8 cellular contexts compared by ENCODE assay signal in genomic region chr2:182717451-182718215, GRCh38. TPM values are rescaled to one million over a fixed set of nuclear protein-coding genes. Genes with fewer than 3 reads are reported as not detected.
DNase-seq lines count a peak whose midpoint lies in the region; ATAC-seq, FAIRE-seq and TF ChIP-seq lines count a peak whose summit lies in the region.

No MANE protein-coding gene starts in this region.

- H2AFZ ChIP-seq in HepG2 (ENCODE audit: low read length), result peak overlapping the region; percentile 9

- H4K20me1 ChIP-seq in HepG2 (ENCODE audit: insufficient read depth, low read length), result no peaks in the 10 kb centered on the region

- peak overlapping the region; percentile 81 for H3K27ac ChIP-seq in HepG2 (ENCODE audit: extremely low read length, insufficient read depth, low read length)
- H3K27ac ChIP-seq in right lobe of liver, result no peak overlapping the region

- H3K4me1 Mint-ChIP-seq in neural crest cell (no peaks in the 10 kb centered on the region), osteocyte (ENCODE audit: unreplicated experiment) (peaks cover 2% of the 10 kb centered on the region)

- H3K4me3 ChIP-seq in HepG2 (replicated peaks in 1 of 3; ENCODE audit: insufficient read depth in 1 of 3, low read depth in 2 of 3, low read length in 3 of 3), result peak overlapping the region; percentile 22 to 100 (median 98); a peak in 5 of 6 replicates
- H3K4me3 ChIP-seq in right lobe of liver, result no peak overlapping the region

- no peak for TF ChIP-seq POLR2A in HepG2 (IDR thresholded peaks at IDR 0.05; ENCODE audit: insufficient read depth in 1 of 2, low read depth in 2 of 2, low read length in 2 of 2)
- TF ChIP-seq POLR2A in right lobe of liver (IDR thresholded peaks at IDR 0.05), result no peak

- H3K27me3 Mint-ChIP-seq in neural crest cell (ENCODE audit: low read depth) (no peaks in the 10 kb centered on the region), osteocyte (ENCODE audit: unreplicated experiment) (no peaks in the 10 kb centered on the region)

- ATAC-seq in HepG2, result no peak
- ATAC-seq in right lobe of liver, result no peak
- peak; percentile 34 for ATAC-seq in HG02973 (IDR thresholded peaks at IDR 0.05; ENCODE audit: unreplicated experiment)

- in situ Hi-C loops in HepG2 (cut with HindIII; ENCODE audit: extremely low pct_ligation_motif_present, low pct_unique_long_range_greater_than_20kb), result no loop called here

- H3K4me3 Mint-ChIP-seq in neural crest cell (peak overlapping the region; percentile 20), osteocyte (ENCODE audit: unreplicated experiment) (no peak overlapping the region)

- H3K36me3 ChIP-seq in HepG2 (replicated peaks in 1 of 2; ENCODE audit: control insufficient read depth in 1 of 2, insufficient read depth in 2 of 2, low read length in 2 of 2) (no peaks in the 10 kb centered on the region; a peak in 2 of 5 replicates), right lobe of liver (no peaks in the 10 kb centered on the region)

- peaks cover 20% of the 10 kb centered on the region for H3K79me2 ChIP-seq in HepG2 (ENCODE audit: insufficient read depth, low read length)

- TF ChIP-seq EP300 in HepG2 (IDR thresholded peaks at IDR 0.05; ENCODE audit: low read depth in 2 of 2, low read length in 2 of 2) (no peak), HepG2 (CRISPR knock-in tag; IDR thresholded peaks at IDR 0.05; ENCODE audit: borderline replicate concordance) (no peak)

- H3K36me3 Mint-ChIP-seq in neural crest cell (ENCODE audit: low read depth) (no peaks in the 10 kb centered on the region), osteocyte (ENCODE audit: unreplicated experiment) (peaks cover 2% of the 10 kb centered on the region)

- H3K9me3 Mint-ChIP-seq in neural crest cell, result no peaks in the 10 kb centered on the region
- no peaks in the 10 kb centered on the region for H3K9me3 Mint-ChIP-seq in osteocyte (ENCODE audit: unreplicated experiment)

- TF ChIP-seq CTCF in HepG2 (CRISPR knock-in tag; IDR thresholded peaks at IDR 0.05) (no peak), right lobe of liver (IDR thresholded peaks at IDR 0.05) (no peak), neural crest cell (conservative IDR thresholded peaks at IDR 0.05) (no peak), osteocyte (IDR thresholded peaks at IDR 0.05) (no peak)

- intact Hi-C loops in HepG2 (cut with micrococcal nuclease; ENCODE audit: unreplicated experiment), result loop anchor here (10.0 kb wide), 1 partner anchor 823 kb away; the partner anchor contains the start of gene ITPRID2
- intact Hi-C loops in right lobe of liver (cut with DNase I), result no loop called here
- intact Hi-C loops in head of caudate nucleus (cut with DNase I), result no loop called here

- peak overlapping the region; percentile 85 for H3K4me2 ChIP-seq in HepG2 (ENCODE audit: low read depth, low read length)

- H3K9ac ChIP-seq in HepG2 (ENCODE audit: insufficient read depth, low read depth, low read length), result peak overlapping the region; percentile 94

- TSS peak; percentile 52 for BruUV-seq in HepG2 (replicated peaks; lab: Mats Ljungman, UMichigan)

- H3K4me1 ChIP-seq in HepG2 (ENCODE audit: insufficient read depth, low read length) (peaks cover 27% of the 10 kb centered on the region), right lobe of liver (peaks cover 0 to 6% (median 0%) of the 10 kb centered on the region in 4 donors)

- TF ChIP-seq RAD21 in HepG2 (CRISPR knock-in tag; IDR thresholded peaks at IDR 0.05), result no peak

- no peaks in the 10 kb centered on the region; a peak in 1 of 5 replicates for H3K27me3 ChIP-seq in HepG2 (ENCODE audit: control insufficient read depth in 1 of 2, insufficient read depth in 2 of 2, low read length in 2 of 2)
- H3K27me3 ChIP-seq in right lobe of liver, result no peaks in the 10 kb centered on the region

- H3K9me3 ChIP-seq in HepG2 (ENCODE audit: low read length) (no peaks in the 10 kb centered on the region), right lobe of liver (no peaks in the 10 kb centered on the region)

- CTCF ChIA-PET in HepG2 (lab: Yijun Ruan, JAX; ENCODE audit: low intra/inter-chr PET ratio, low total read pairs), result no interaction called here

- DNase-seq in HepG2 (ENCODE audit: low spot score), result no peak
- DNase-seq in right lobe of liver, result no peak
- peak; percentile 10 for DNase-seq in RKO (ENCODE audit: low spot score)
- DNase-seq in neural crest cell (ENCODE audit: low read depth, low spot score), result no peak
- no peak for DNase-seq in kidney tubule cell (ENCODE audit: low spot score)
- no peak for DNase-seq in osteocyte (ENCODE audit: extremely low spot score, unreplicated experiment)
- DNase-seq in head of caudate nucleus, result no peak

- no peak for FAIRE-seq in HepG2 (lab: Jason Lieb, UNC)

- POLR2A ChIA-PET in HepG2 (lab: Yijun Ruan, JAX), result interaction anchor here (1.3 kb wide), 1 partner anchor 49 kb away, joined by 4 read pairs; no protein-coding TSS in a partner anchor

- WGBS in HepG2 (ENCODE audit: low lambda C conversion rate), result 70% methylated on average over 2 of the region's 2 CpGs
- 66% methylated on average over 2 of the region's 2 CpGs for WGBS in right lobe of liver (ENCODE audit: insufficient coverage, low coverage, low lambda C conversion rate, missing lambda C conversion rate)

- no peak overlapping the region for H3K27ac Mint-ChIP-seq in neural crest cell (ENCODE audit: unreplicated experiment)
- no peak overlapping the region for H3K27ac Mint-ChIP-seq in osteocyte (ENCODE audit: unreplicated experiment)

TF ChIP-seq in HepG2, 621 proteins besides CTCF, POLR2A, EP300 and RAD21:
- no peak for TF ChIP-seq SRSF4 (IDR thresholded peaks at IDR 0.05; ENCODE audit: low read depth, low read length, poor library complexity, severe bottlenecking)
- no peak for TF ChIP-seq SIN3B (IDR thresholded peaks at IDR 0.05; ENCODE audit: low read length)
- TF ChIP-seq ZNF124 (CRISPR knock-in tag; IDR thresholded peaks at IDR 0.05), result no peak
- TF ChIP-seq SAFB2 (CRISPR knock-in tag; IDR thresholded peaks at IDR 0.05; ENCODE audit: borderline replicate concordance, low read depth), result no peak
- TF ChIP-seq, protein P1, sequence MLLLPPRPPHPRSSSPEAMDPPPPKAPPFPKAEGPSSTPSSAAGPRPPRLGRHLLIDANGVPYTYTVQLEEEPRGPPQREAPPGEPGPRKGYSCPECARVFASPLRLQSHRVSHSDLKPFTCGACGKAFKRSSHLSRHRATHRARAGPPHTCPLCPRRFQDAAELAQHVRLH (CRISPR knock-in tag; IDR thresholded peaks at IDR 0.05; ENCODE audit: borderline replicate concordance, low read depth), result no peak
- no peak for TF ChIP-seq ZNF460 (CRISPR knock-in tag; IDR thresholded peaks at IDR 0.05; ENCODE audit: borderline replicate concordance)
- TF ChIP-seq ZEB1 (IDR thresholded peaks at IDR 0.05; ENCODE audit: insufficient replicate concordance, low read depth), result no peak
- TF ChIP-seq CREB1 (IDR thresholded peaks at IDR 0.05), result no peak
- peak; percentile 35; the same call in 1 of the 2 replicates for TF ChIP-seq CREB1 (CRISPR knock-in tag; IDR thresholded peaks at IDR 0.05)
TF ChIP-seq in HepG2: peak in this region for 1.

RNA-seq across cellular contexts. Expression of gene DNAJC10, which starts 1.6 kb away (rescaled TPM):
- 178 and 190 TPM in 2 replicates for total RNA-seq in HepG2 (2016; rRNA removed; fragmentation: Illumina TruSeq; extraction: Trizol)
- 20.2 and 22.6 TPM in 2 replicates for total RNA-seq in HepG2 (2016; cell fraction: cytosol; rRNA removed; fragmentation: Illumina TruSeq; extraction: Trizol; ENCODE audit: low read depth)
- total RNA-seq in HepG2 (2016; cell fraction: insoluble cytoplasmic fraction; rRNA removed; fragmentation: Illumina TruSeq; extraction: Trizol), result 187 and 195 TPM in 2 replicates
- 118 and 122 TPM in 2 replicates for total RNA-seq in HepG2 (2016; cell fraction: membrane; rRNA removed; fragmentation: Illumina TruSeq; extraction: Trizol)
- 194 and 207 TPM in 2 replicates for total RNA-seq in HepG2 (2016; cell fraction: nucleus; rRNA removed; fragmentation: Illumina TruSeq; extraction: Trizol)
- polyA plus RNA-seq in HepG2 (2011; rRNA removed), result 40.1 and 44.1 TPM in 2 replicates
- 14.0 and 24.2 TPM in 2 replicates for polyA plus RNA-seq in HepG2 (2011; cell fraction: cytosol; rRNA removed)
- polyA plus RNA-seq in HepG2 (2011; cell fraction: nucleus; rRNA removed), result 43.5 and 66.4 TPM in 2 replicates
- 68.3 and 73.4 TPM in 2 replicates for polyA plus RNA-seq in HepG2 (2012)
- polyA plus RNA-seq in HepG2 (2016; cell fraction: cytosol; fragmentation: Illumina TruSeq; extraction: Trizol; ENCODE audit: low read depth), result 17.2 and 23.7 TPM in 2 replicates
- polyA plus RNA-seq in HepG2 (2016; cell fraction: insoluble cytoplasmic fraction; fragmentation: Illumina TruSeq; extraction: Trizol; ENCODE audit: low read depth), result 90.6 and 103 TPM in 2 replicates
- polyA plus RNA-seq in HepG2 (2016; cell fraction: membrane; fragmentation: Illumina TruSeq; extraction: Trizol; ENCODE audit: low read depth), result 49.0 and 50.6 TPM in 2 replicates
- 135 and 139 TPM in 2 replicates for polyA plus RNA-seq in HepG2 (2016; cell fraction: nucleus; fragmentation: Illumina TruSeq; extraction: Trizol; ENCODE audit: insufficient read depth, low read depth)
- polyA minus RNA-seq in HepG2 (2011; rRNA and poly(A)+ RNA removed; ENCODE audit: low replicate concordance), result 16.0 and 24.1 TPM in 2 replicates
- polyA minus RNA-seq in HepG2 (2011; cell fraction: cytosol; rRNA and poly(A)+ RNA removed), result 45.0 and 49.4 TPM in 2 replicates
- 71.5 and 98.2 TPM in 2 replicates for polyA minus RNA-seq in HepG2 (2011; cell fraction: nucleus; rRNA and poly(A)+ RNA removed)
- total RNA-seq in right lobe of liver, result 10 to 100 TPM; 26.1 to 37.7 (median 33.0) TPM
- total RNA-seq in neural crest cell, result 103 and 114 TPM in 2 replicates
- 157 and 167 TPM in 2 replicates for total RNA-seq in osteocyte

Comparison
In these comparisons a context has a peak if more than half of its experiments do, and no peak if none do; other contexts are left out.
1. H3K4me3 ChIP-seq: peak in HepG2 (3 of 3); none in right lobe of liver (0 of 3).